ENCODE assay signal across 9 cellular contexts in genomic region chr2:241035818-241036396, GRCh38. TPM values are rescaled to one million over a fixed set of nuclear protein-coding genes. Genes with fewer than 3 reads are reported as not detected.
DNase-seq lines count a peak whose midpoint lies in the region; ATAC-seq and TF ChIP-seq lines count a peak whose summit lies in the region.
"Had no signal": no experiment of that assay in that cellular context is flagged by ENCODE, and none has a peak within 500 bp of the region (broad histone marks: within the 10 kb centered on the region; RNA-seq: fewer than 3 reads in every experiment).

No MANE protein-coding gene starts in this region.

- peaks cover 46% of the 10 kb centered on the region for H3K27me3 ChIP-seq in cardiac muscle cell

- H3K27ac ChIP-seq in cardiac muscle cell = no peak overlapping the region

- peaks cover 8% of the 10 kb centered on the region for H3K4me1 ChIP-seq in cardiac muscle cell (ENCODE audit: low read depth)

- DNase-seq in cardiac muscle cell (ENCODE audit: low read depth in 1 of 2, low spot score in 1 of 2) = no peak
- no peak for DNase-seq in cardiac septum (ENCODE audit: low spot score)
- DNase-seq in T-helper 2 cell = peak in 4 of 5 experiments; percentile 43 to 68 (median 52)
- no peak for DNase-seq in fibroblast of the aortic adventitia (ENCODE audit: low read depth)
- peak; percentile 28 for DNase-seq in stimulated activated naive CD4-positive, alpha-beta T cell treated with Interleukin-2 at 50 U/mL for 16 hours (lab: John Stamatoyannopoulos, UW)
- no peak for DNase-seq in KBM-7
- no peak for DNase-seq in HK-2 (ENCODE audit: unreplicated experiment)
- DNase-seq: DND-41 had no signal

- intact Hi-C loops in cardiac septum (cut with DNase I) = no loop called here

- H3K4me3 ChIP-seq in cardiac muscle cell (peak overlapping the region; percentile 16), fibroblast of the aortic adventitia (ENCODE audit: low read depth, low read length) (peak overlapping the region; percentile 25)

- H3K9me3 ChIP-seq in cardiac muscle cell (ENCODE audit: low read depth) = no peaks in the 10 kb centered on the region

- H3K36me3 ChIP-seq in cardiac muscle cell = no peaks in the 10 kb centered on the region

- in situ Hi-C loops in KBM-7 (cut with MboI; ENCODE audit: low pct_unique_long_range_greater_than_20kb, low sequenced_read_pairs) = no loop called here

- ATAC-seq in HG03378 (IDR thresholded peaks at IDR 0.05; ENCODE audit: unreplicated experiment) = no peak

- TF ChIP-seq CTCF in cardiac muscle cell (IDR thresholded peaks at IDR 0.05; ENCODE audit: low read depth, low read length) (no peak), fibroblast of the aortic adventitia (IDR thresholded peaks at IDR 0.05; ENCODE audit: insufficient read depth, low read length) (no peak)

RNA-seq across cellular contexts. Expression of gene SNED1, which starts 37.5 kb away (rescaled TPM):
- total RNA-seq in cardiac muscle cell (0.09 and 1.2 TPM in 2 replicates), cardiac septum (9.7 TPM), fibroblast of the aortic adventitia (ENCODE audit: low replicate concordance) (77.5 and 105 TPM in 2 replicates)
- 0.41 and 0.76 TPM in 2 replicates for polyA plus RNA-seq in cardiac muscle cell

Comparison
In these comparisons a context has a peak if more than half of its experiments do, and no peak if none do; other contexts are left out.
1. DNase-seq: peak in T-helper 2 cell (4 of 5) and stimulated activated naive CD4-positive, alpha-beta T cell treated with Interleukin-2 at 50 U/mL for 16 hours (single experiment); none in cardiac muscle cell (0 of 2), cardiac septum (single experiment), fibroblast of the aortic adventitia (single experiment), KBM-7 (single experiment) and HK-2 (single experiment).